In the genomic region with DNA sequence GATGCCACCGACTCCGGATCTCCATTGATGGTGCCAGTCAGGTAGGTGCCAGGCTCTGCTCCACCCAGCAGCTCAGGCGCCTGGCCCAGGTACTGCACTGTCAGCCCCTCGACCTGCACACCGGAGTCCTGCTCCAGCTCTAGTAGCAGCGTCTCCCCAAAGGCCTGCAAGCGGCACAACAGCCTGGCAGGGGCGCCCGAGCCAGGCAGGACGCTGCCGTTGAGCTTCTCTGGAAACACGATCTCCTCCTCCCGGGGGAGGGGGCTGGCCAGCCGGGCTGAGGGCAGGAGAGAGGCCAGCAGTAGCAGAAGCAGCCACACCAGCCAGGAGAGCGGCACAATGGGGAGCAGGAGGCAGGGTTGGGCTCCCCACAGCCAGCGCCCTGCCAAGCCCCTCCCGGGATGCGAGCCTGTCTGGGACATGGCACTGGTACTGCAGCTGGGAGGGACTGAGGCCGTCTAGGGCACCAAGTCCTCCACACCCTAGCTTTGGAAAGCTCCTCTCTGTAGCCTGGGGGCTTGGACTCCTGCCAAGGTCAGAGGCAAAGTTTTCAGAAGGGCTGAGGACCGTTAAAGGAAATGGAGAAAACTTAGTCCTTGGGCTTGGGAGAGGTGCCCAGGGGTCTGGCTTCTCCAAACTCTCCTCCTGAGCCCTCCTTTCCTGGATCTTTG, we compare ENCODE assay signal across 8 cellular contexts. TPM values are rescaled to one million over a fixed set of nuclear protein-coding genes. Genes with fewer than 3 reads are reported as not detected.
DNase-seq lines count a peak whose midpoint lies in the region; ATAC-seq, FAIRE-seq and TF ChIP-seq lines count a peak whose summit lies in the region.

No MANE protein-coding gene starts in this region.

- no peaks in the 10 kb centered on the region for H3K27me3 Mint-ChIP-seq in CD4-positive, alpha-beta T cell

- H3K79me1 ChIP-seq in H1 (ENCODE audit: low read depth, low read length): peaks cover 7% of the 10 kb centered on the region; the same call in 1 of the 2 replicates

- H3K4me2 ChIP-seq in H1 (ENCODE audit: insufficient read depth in 1 of 2, low read depth in 2 of 2, low read length in 2 of 2): peak overlapping the region; percentile 67 to 80

- H2BK120ac ChIP-seq in H1 (replicated peaks; ENCODE audit: low read depth, low read length): no peak overlapping the region

- no peaks in the 10 kb centered on the region for H3K9me3 Mint-ChIP-seq in CD4-positive, alpha-beta T cell

- no peak for ATAC-seq in CD4-positive, alpha-beta T cell (ENCODE audit: poor library complexity)

- H2BK20ac ChIP-seq in H1 (ENCODE audit: low read length): peak overlapping the region; percentile 6; the same call in 1 of the 2 replicates

- H3K4ac ChIP-seq in H1 (replicated peaks; ENCODE audit: insufficient read length, low read depth, low read length): peak overlapping the region; percentile 38

- H3K23ac ChIP-seq in H1 (ENCODE audit: insufficient read length): no peak overlapping the region

- DNase-seq in AG20443 (ENCODE audit: low spot score) (peak; percentile 47), NCI-H446 treated with DMSO at 0.1 percent for 48 hours (lab: John Stamatoyannopoulos, UW) (peak; percentile 51), H1 (ENCODE audit: low read depth in 1 of 2, low spot score in 2 of 2) (peak in 1 of 2 experiments; percentile 78), H4 (ENCODE audit: low spot score) (no peak), T-helper 2 cell (no peak)
- no peak for DNase-seq in CD4-positive, alpha-beta T cell
- DNase-seq in activated T-cell treated with anti-CD3 and anti-CD28 coated beads, Interleukin-2, amount 50 U/mL, for 1 hour: no peak

- H4K5ac ChIP-seq in H1 (ENCODE audit: insufficient read length, low read depth, low read length): peak overlapping the region; percentile 49

- peaks cover 43% of the 10 kb centered on the region for H3K4me1 Mint-ChIP-seq in CD4-positive, alpha-beta T cell (ENCODE audit: low read depth)

- peak; percentile 20 to 55; a peak in 3 of 4 replicates for TF ChIP-seq RAD21 in H1 (IDR thresholded peaks at IDR 0.05 in 1 of 2, conservative IDR thresholded peaks at IDR 0.05 in 1 of 2; ENCODE audit: low read depth in 2 of 2, low read length in 2 of 2)

- H3K4me1 ChIP-seq in H1 (replicated peaks in 1 of 4; ENCODE audit: control insufficient read depth in 3 of 4, insufficient read depth in 4 of 4, low read length in 3 of 4): peaks cover 23 to 54% (median 48%) of the 10 kb centered on the region in 4 experiments
- peaks cover 42% of the 10 kb centered on the region for H3K4me1 ChIP-seq in mucosa of stomach (ENCODE audit: control insufficient read depth, insufficient read depth, low read length)

- POLR2A ChIA-PET in H1 (lab: Charles Lee; ENCODE audit: partially characterized antibody): interaction anchor here (0.6 to 3.0 kb wide), 15 partner anchors 8 to 211 kb away, joined by 3 to 13 read pairs (median 4); a partner anchor contains a TSS
- POLR2A ChIA-PET in CD4-positive, alpha-beta T cell (lab: Charles Lee): interaction anchor here (1.7 kb wide), 1 partner anchor 16 kb away, joined by 7 read pairs; no protein-coding TSS in a partner anchor

- H3K36me3 Mint-ChIP-seq in CD4-positive, alpha-beta T cell (ENCODE audit: low read depth): peaks cover 10% of the 10 kb centered on the region

- no peak overlapping the region for H2AFZ ChIP-seq in H1 (ENCODE audit: low read length)

- H3K27ac ChIP-seq in H1 (ENCODE audit: low read depth, low read length): peak overlapping the region; percentile 9; the same call in 1 of the 2 replicates
- H3K27ac ChIP-seq in CD4-positive, alpha-beta T cell (ENCODE audit: low read depth, low read length): no peak overlapping the region

- H3K56ac ChIP-seq in H1 (replicated peaks; ENCODE audit: insufficient read length, low read depth, low read length): peak overlapping the region; percentile 43

- H3K9ac ChIP-seq in H1 (replicated peaks in 1 of 4; ENCODE audit: extremely low read depth in 1 of 4, low read depth in 3 of 4, low read length in 3 of 4) (peak overlapping the region in 2 of 4 experiments; percentile 31 to 47; a peak in 4 of 7 replicates), mucosa of stomach (ENCODE audit: low read length) (peak overlapping the region; percentile 46)

- H2BK5ac ChIP-seq in H1 (ENCODE audit: low read depth, low read length): peak overlapping the region; percentile 75; the same call in 1 of the 2 replicates

- 20% methylated on average over 20 of the region's 20 CpGs; no CpG with 5 or more reads in 1 of the 2 experiments for WGBS in H1 (ENCODE audit: extremely low coverage in 1 of 2, insufficient coverage in 1 of 2, insufficient read length in 1 of 2, insufficient replicate concordance in 2 of 2, low coverage in 1 of 2, low lambda C conversion rate in 2 of 2, missing lambda C conversion rate in 1 of 2), 2 experiments

- H3K9me3 ChIP-seq in H1 (ENCODE audit: insufficient read depth in 2 of 2, low read depth in 1 of 2, low read length in 1 of 2) (no peaks in the 10 kb centered on the region), mucosa of stomach (ENCODE audit: control insufficient read depth, low read length) (no peaks in the 10 kb centered on the region)
- no peaks in the 10 kb centered on the region for H3K9me3 ChIP-seq in CD4-positive, alpha-beta T cell (ENCODE audit: control insufficient read depth, low read length)

- H3K23me2 ChIP-seq in H1 (ENCODE audit: low read depth, low read length): peaks cover 13% of the 10 kb centered on the region

- TF ChIP-seq EP300 in H1 (IDR thresholded peaks at IDR 0.05; ENCODE audit: borderline replicate concordance in 1 of 2, low read depth in 2 of 2, low read length in 2 of 2): no peak

- intact Hi-C loops in CD4-positive, alpha-beta T cell (cut with DNase I, micrococcal nuclease): loop anchor here in 1 of 2 experiments (2.0 kb wide), 1 partner anchor 30 kb away; no protein-coding TSS in a partner anchor

- peak overlapping the region; percentile 90 for H3K18ac ChIP-seq in H1 (ENCODE audit: extremely low read depth, low read length)

- peak; percentile 35 to 46 (median 45) for TF ChIP-seq CTCF in H1 (IDR thresholded peaks at IDR 0.05; ENCODE audit: control extremely low read depth in 1 of 3, insufficient read depth in 1 of 3, low read depth in 1 of 3, low read length in 3 of 3)
- TF ChIP-seq CTCF in CD4-positive, alpha-beta T cell (IDR thresholded peaks at IDR 0.05): no peak

- peak overlapping the region; percentile 97; the same call in 1 of the 2 replicates for H2BK15ac ChIP-seq in H1 (ENCODE audit: low read length)

- no peaks in the 10 kb centered on the region for H3K27me3 ChIP-seq in H1 (replicated peaks in 1 of 4; ENCODE audit: control insufficient read depth in 3 of 4, extremely low read depth in 1 of 4, insufficient read depth in 3 of 4, low read length in 3 of 4)
- no peaks in the 10 kb centered on the region for H3K27me3 ChIP-seq in mucosa of stomach (ENCODE audit: control insufficient read depth, insufficient read depth, low read length)
- H3K27me3 ChIP-seq in CD4-positive, alpha-beta T cell (ENCODE audit: control insufficient read depth, insufficient read depth, low read length): no peaks in the 10 kb centered on the region

- H3K14ac ChIP-seq in H1 (ENCODE audit: insufficient read length): no peak overlapping the region

- FAIRE-seq in H1 (lab: Jason Lieb, UNC): no peak

- TF ChIP-seq POLR2A in H1 (IDR thresholded peaks at IDR 0.05; ENCODE audit: control extremely low read depth in 1 of 2, low read depth in 2 of 2, low read length in 2 of 2): no peak; a peak in 2 of 3 replicates

- H3K4me3 ChIP-seq in H1 (ENCODE audit: extremely low read depth in 1 of 4, insufficient read depth in 2 of 4, low read depth in 3 of 4, low read length in 4 of 4) (peak overlapping the region; percentile 13 to 51 (median 44); a peak in 7 of 8 replicates), mucosa of stomach (ENCODE audit: low read length) (no peak overlapping the region)

- peak overlapping the region; percentile 84 for H4K91ac ChIP-seq in H1 (replicated peaks; ENCODE audit: insufficient read length, low read length)

- CTCF ChIA-PET in H1 (lab: Charles Lee; ENCODE audit: partially characterized antibody): interaction anchor here (0.7 to 17.6 kb wide), 16 partner anchors 9 to 184 kb away, joined by 3 to 427 read pairs (median 4); a partner anchor contains a TSS
- CTCF ChIA-PET in CD4-positive, alpha-beta T cell (lab: Charles Lee): no interaction called here

- H3K36me3 ChIP-seq in H1 (ENCODE audit: control insufficient read depth in 2 of 4, insufficient read depth in 4 of 4, low read length in 3 of 4) (peaks cover 0 to 3% (median 3%) of the 10 kb centered on the region in 4 experiments; a peak in 4 of 8 replicates), mucosa of stomach (ENCODE audit: control insufficient read depth, insufficient read depth, low read length) (no peaks in the 10 kb centered on the region)

- H2AK5ac ChIP-seq in H1 (ENCODE audit: low read depth, low read length): peak overlapping the region; percentile 89

- no peak overlapping the region for H3K27ac Mint-ChIP-seq in CD4-positive, alpha-beta T cell

- peaks cover 0 to 12% of the 10 kb centered on the region in 2 experiments; a peak in 2 of 4 replicates for H3K79me2 ChIP-seq in H1 (ENCODE audit: control insufficient read depth in 1 of 2, insufficient read depth in 2 of 2, low read length in 2 of 2)

- peak overlapping the region; percentile 86; the same call in 1 of the 2 replicates for H2BK12ac ChIP-seq in H1 (ENCODE audit: low read depth, low read length)

- peak overlapping the region; percentile 22; the same call in 1 of the 2 replicates for H4K8ac ChIP-seq in H1 (ENCODE audit: extremely low read depth, insufficient read depth, low read length)

- no peaks in the 10 kb centered on the region for H4K20me1 ChIP-seq in H1 (replicated peaks in 1 of 2; ENCODE audit: control insufficient read depth in 1 of 2, insufficient read depth in 2 of 2, low read length in 2 of 2)

- H3K4me3 Mint-ChIP-seq in CD4-positive, alpha-beta T cell: no peak overlapping the region

RNA-seq across cellular contexts. Expression of a gene that starts 0.5 kb away (rescaled TPM):
- 7.2 and 12.4 TPM in 2 replicates for total RNA-seq in H1 (2021; fragmentation: NEBNext Ultra II Directional; extraction: Animal tissue kit (Norgen Biotek cat#: 25700))
- 4.6 and 6.4 TPM in 2 replicates for polyA plus RNA-seq in H1 (2011; rRNA removed)
- 3.8 TPM for polyA plus RNA-seq in H1 (2011; cell fraction: cytosol; rRNA removed)
- 8.8 TPM for polyA plus RNA-seq in H1 (2011; cell fraction: nucleus; rRNA removed)
- polyA plus RNA-seq in H1 (2012, experiment 1 of 2): 6.1 to 7.9 TPM (median 6.5 TPM) in 4 replicates
- 3.1 TPM for polyA plus RNA-seq in H1 (2012, experiment 2 of 2)
- polyA plus RNA-seq in H1 (2013, experiment 1 of 2): 5.4 TPM
- polyA plus RNA-seq in H1 (2013, experiment 2 of 2): 4.8 TPM
- 9.9 and 12.8 TPM in 2 replicates for polyA minus RNA-seq in H1 (2011; rRNA and poly(A)+ RNA removed)
- polyA minus RNA-seq in H1 (2011; cell fraction: cytosol; rRNA and poly(A)+ RNA removed): 11.0 TPM
- polyA minus RNA-seq in H1 (2011; cell fraction: nucleus; rRNA and poly(A)+ RNA removed): 15.4 TPM
- total RNA-seq in H4 (2014; rRNA removed; shearing (Covaris generic)): not detected in 2 replicates
- total RNA-seq in CD4-positive, alpha-beta T cell: under 1 TPM; 0.28 to 0.60 TPM

RNA-seq across cellular contexts. Expression of a gene that starts 3.8 kb away (rescaled TPM):
- 88.7 and 95.1 TPM in 2 replicates for total RNA-seq in H1 (2021; fragmentation: NEBNext Ultra II Directional; extraction: Animal tissue kit (Norgen Biotek cat#: 25700))
- polyA plus RNA-seq in H1 (2011; rRNA removed): 100 and 113 TPM in 2 replicates
- 140 TPM for polyA plus RNA-seq in H1 (2011; cell fraction: cytosol; rRNA removed)
- polyA plus RNA-seq in H1 (2011; cell fraction: nucleus; rRNA removed): 108 TPM
- 108 to 115 TPM (median 112 TPM) in 4 replicates for polyA plus RNA-seq in H1 (2012, experiment 1 of 2)
- 55.7 TPM for polyA plus RNA-seq in H1 (2012, experiment 2 of 2)
- polyA plus RNA-seq in H1 (2013, experiment 1 of 2): 49.8 TPM
- polyA plus RNA-seq in H1 (2013, experiment 2 of 2): 45.7 TPM
- 178 and 185 TPM in 2 replicates for polyA minus RNA-seq in H1 (2011; rRNA and poly(A)+ RNA removed)
- polyA minus RNA-seq in H1 (2011; cell fraction: cytosol; rRNA and poly(A)+ RNA removed): 86.2 TPM
- 116 TPM for polyA minus RNA-seq in H1 (2011; cell fraction: nucleus; rRNA and poly(A)+ RNA removed)
- 101 and 120 TPM in 2 replicates for total RNA-seq in H4 (2014; rRNA removed; shearing (Covaris generic))
- total RNA-seq in CD4-positive, alpha-beta T cell: 10 to 100 TPM; 49.9 to 55.7 TPM

RNA-seq across cellular contexts. Expression of a gene that starts 16.8 kb away (rescaled TPM):
- 0.86 TPM in 1 of 2 replicates, not detected in the other for total RNA-seq in H1 (2021; fragmentation: NEBNext Ultra II Directional; extraction: Animal tissue kit (Norgen Biotek cat#: 25700))
- 0.85 and 1.6 TPM in 2 replicates for polyA plus RNA-seq in H1 (2011; rRNA removed)
- 0.43 TPM for polyA plus RNA-seq in H1 (2011; cell fraction: cytosol; rRNA removed)
- polyA plus RNA-seq in H1 (2011; cell fraction: nucleus; rRNA removed): 0.66 TPM
- polyA plus RNA-seq in H1 (2012, experiment 1 of 2): 0.40 to 0.58 TPM (median 0.48 TPM) in 3 of 4 replicates, not detected in the other
- polyA plus RNA-seq in H1 (2012, experiment 2 of 2): 0.93 TPM
- polyA plus RNA-seq in H1 (2013, experiment 1 of 2): 0.85 TPM
- polyA plus RNA-seq in H1 (2013, experiment 2 of 2): 0.85 TPM
- polyA minus RNA-seq in H1 (2011; rRNA and poly(A)+ RNA removed): not detected in 2 replicates
- not detected for polyA minus RNA-seq in H1 (2011; cell fraction: cytosol; rRNA and poly(A)+ RNA removed)
- polyA minus RNA-seq in H1 (2011; cell fraction: nucleus; rRNA and poly(A)+ RNA removed): not detected
- total RNA-seq in H4 (2014; rRNA removed; shearing (Covaris generic)): 2.0 and 6.1 TPM in 2 replicates
- total RNA-seq in CD4-positive, alpha-beta T cell: 1 to 10 TPM; 2.0 TPM

RNA-seq across cellular contexts. Expression of a gene that starts 21.0 kb away (rescaled TPM):
- 42.3 and 45.5 TPM in 2 replicates for total RNA-seq in H1 (2021; fragmentation: NEBNext Ultra II Directional; extraction: Animal tissue kit (Norgen Biotek cat#: 25700))
- 43.0 and 61.2 TPM in 2 replicates for polyA plus RNA-seq in H1 (2011; rRNA removed)
- polyA plus RNA-seq in H1 (2011; cell fraction: cytosol; rRNA removed): 35.7 TPM
- polyA plus RNA-seq in H1 (2011; cell fraction: nucleus; rRNA removed): 83.1 TPM
- polyA plus RNA-seq in H1 (2012, experiment 1 of 2): 37.1 to 41.5 TPM (median 37.3 TPM) in 4 replicates
- 65.4 TPM for polyA plus RNA-seq in H1 (2012, experiment 2 of 2)
- 50.7 TPM for polyA plus RNA-seq in H1 (2013, experiment 1 of 2)
- 53.5 TPM for polyA plus RNA-seq in H1 (2013, experiment 2 of 2)
- 18.1 and 20.6 TPM in 2 replicates for polyA minus RNA-seq in H1 (2011; rRNA and poly(A)+ RNA removed)
- polyA minus RNA-seq in H1 (2011; cell fraction: cytosol; rRNA and poly(A)+ RNA removed): 14.2 TPM
- polyA minus RNA-seq in H1 (2011; cell fraction: nucleus; rRNA and poly(A)+ RNA removed): 15.3 TPM
- total RNA-seq in H4 (2014; rRNA removed; shearing (Covaris generic)): 28.0 and 38.0 TPM in 2 replicates
- total RNA-seq in CD4-positive, alpha-beta T cell: 10 to 100 TPM; 40.8 to 44.3 TPM

RNA-seq across cellular contexts. Expression of a gene that starts 25.1 kb away (rescaled TPM):
- total RNA-seq in H1 (2021; fragmentation: NEBNext Ultra II Directional; extraction: Animal tissue kit (Norgen Biotek cat#: 25700)): not detected in 2 replicates
- 0.41 TPM in 1 of 2 replicates, not detected in the other for polyA plus RNA-seq in H1 (2011; rRNA removed)
- 3.6 TPM for polyA plus RNA-seq in H1 (2011; cell fraction: cytosol; rRNA removed)
- polyA plus RNA-seq in H1 (2011; cell fraction: nucleus; rRNA removed): not detected
- 2.0 to 3.1 TPM in 2 of 4 replicates, not detected in the others for polyA plus RNA-seq in H1 (2012, experiment 1 of 2)
- 8.6 TPM for polyA plus RNA-seq in H1 (2012, experiment 2 of 2)
- polyA plus RNA-seq in H1 (2013, experiment 1 of 2): not detected
- polyA plus RNA-seq in H1 (2013, experiment 2 of 2): not detected
- polyA minus RNA-seq in H1 (2011; rRNA and poly(A)+ RNA removed): not detected in 2 replicates
- polyA minus RNA-seq in H1 (2011; cell fraction: cytosol; rRNA and poly(A)+ RNA removed): not detected
- polyA minus RNA-seq in H1 (2011; cell fraction: nucleus; rRNA and poly(A)+ RNA removed): not detected
- not detected in 2 replicates for total RNA-seq in H4 (2014; rRNA removed; shearing (Covaris generic))
- total RNA-seq in CD4-positive, alpha-beta T cell: not detected

Comparison
In these comparisons a context has a peak if more than half of its experiments do, and no peak if none do; other contexts are left out.
1. DNase-seq: peak in AG20443 (single experiment) and NCI-H446 treated with DMSO at 0.1 percent for 48 hours (single experiment); none in H4 (single experiment), CD4-positive, alpha-beta T cell (0 of 10), T-helper 2 cell (0 of 5) and activated T-cell treated with anti-CD3 and anti-CD28 coated beads, Interleukin-2, amount 50 U/mL, for 1 hour (single experiment).